In genomic region chr5:43305948-43306563, GRCh38 we compare ENCODE assay signal across 8 cellular contexts. TPM values are rescaled to one million over a fixed set of nuclear protein-coding genes. Genes with fewer than 3 reads are reported as not detected.
DNase-seq lines count a peak whose midpoint lies in the region; ATAC-seq, FAIRE-seq and TF ChIP-seq lines count a peak whose summit lies in the region.

No MANE protein-coding gene starts in this region.

- peaks cover 58% of the 10 kb centered on the region for H3K4me1 Mint-ChIP-seq in Calu3 (ENCODE audit: low read depth, unreplicated experiment)

- peak; percentile 72 for ATAC-seq in GM12878
- ATAC-seq in HG03045 (IDR thresholded peaks at IDR 0.05; ENCODE audit: unreplicated experiment), result no peak

- peak overlapping the region; percentile 99 for H3K4me3 Mint-ChIP-seq in Calu3 (ENCODE audit: low read depth, unreplicated experiment)

- TF ChIP-seq RAD21 in GM12878 (IDR thresholded peaks at IDR 0.05; ENCODE audit: insufficient read depth, low read depth, low read length), result peak; percentile 77

- H3K36me3 ChIP-seq in GM12878 (ENCODE audit: control insufficient read depth in 2 of 2, insufficient read depth in 2 of 2, low read length in 1 of 2), result peaks cover 1 to 11% of the 10 kb centered on the region in 2 experiments; a peak in 2 of 4 replicates
- H3K36me3 ChIP-seq in tibial artery, result no peaks in the 10 kb centered on the region

- H3K9ac ChIP-seq in GM12878 (ENCODE audit: control insufficient read depth, insufficient read depth, low read length), result no peak overlapping the region

- H3K27me3 ChIP-seq in HL-60 (ENCODE audit: insufficient read depth, poor library complexity, severe bottlenecking), result no peaks in the 10 kb centered on the region
- no peaks in the 10 kb centered on the region for H3K27me3 ChIP-seq in GM12878 (replicated peaks in 1 of 2; ENCODE audit: control insufficient read depth in 2 of 2, insufficient read depth in 2 of 2, low read length in 1 of 2)
- no peaks in the 10 kb centered on the region for H3K27me3 ChIP-seq in tibial artery

- no peak overlapping the region for H3K4me3 ChIP-seq in HL-60 (replicated peaks; ENCODE audit: insufficient read depth, low read length)
- H3K4me3 ChIP-seq in GM12878, result peak overlapping the region; percentile 27; the same call in 1 of the 2 replicates
- H3K4me3 ChIP-seq in tibial artery, result no peak overlapping the region

- peak overlapping the region; percentile 60 for H3K27ac Mint-ChIP-seq in Calu3 (ENCODE audit: unreplicated experiment)

- no peak for TF ChIP-seq EP300 in GM12878 (IDR thresholded peaks at IDR 0.05; ENCODE audit: borderline replicate concordance in 1 of 2, control insufficient read depth in 1 of 2, low read depth in 2 of 2, low read length in 2 of 2)

- peak overlapping the region; percentile 34; the same call in 1 of the 2 replicates for H3K4me2 ChIP-seq in GM12878 (ENCODE audit: control insufficient read depth, insufficient read depth)

- no peaks in the 10 kb centered on the region for H3K9me3 Mint-ChIP-seq in Calu3 (ENCODE audit: low read depth, unreplicated experiment)

- BruUV-seq in Calu3 (replicated peaks; lab: Mats Ljungman, UMichigan) (no TSS peak), GM12878 (replicated peaks; lab: Mats Ljungman, UMichigan) (no TSS peak)

- H3K36me3 Mint-ChIP-seq in Calu3 (ENCODE audit: insufficient read depth, unreplicated experiment), result peaks cover 98% of the 10 kb centered on the region

- H3K9me3 ChIP-seq in GM12878 (replicated peaks; ENCODE audit: control insufficient read depth, insufficient read depth, low read length) (no peaks in the 10 kb centered on the region), tibial artery (no peaks in the 10 kb centered on the region)

- CTCF ChIA-PET in Calu3 (lab: Charles Lee), result interaction anchor here (0.6 to 1.0 kb wide), 4 partner anchors 74 to 178 kb away, joined by 3 to 9 read pairs (median 4); partner anchors contain the start of gene TMEM267
- CTCF ChIA-PET in GM12878 (lab: Yijun Ruan, JAX), result interaction anchor here (0.7 to 3.7 kb wide), 26 partner anchors 7 to 203 kb away, joined by 3 to 29 read pairs (median 5); partner anchors contain the start of genes HMGCS1, TMEM267 and ZNF131

- H4K20me1 ChIP-seq in GM12878 (ENCODE audit: control insufficient read depth, insufficient read depth), result peaks cover 4% of the 10 kb centered on the region; the same call in 1 of the 2 replicates

- in situ Hi-C loops in GM12878 (cut with MboI), result no loop called here

- peaks cover 4% of the 10 kb centered on the region; the same call in 1 of the 2 replicates for H3K4me1 ChIP-seq in GM12878 (ENCODE audit: control insufficient read depth, insufficient read depth, low read length)
- peaks cover 0 to 38% (median 12%) of the 10 kb centered on the region in 4 donors for H3K4me1 ChIP-seq in tibial artery

- TF ChIP-seq CTCF in Calu3 (IDR thresholded peaks at IDR 0.05; ENCODE audit: unreplicated experiment) (peak; percentile 44), HL-60 (IDR thresholded peaks at IDR 0.05; ENCODE audit: insufficient read depth, low read length) (peak; percentile 39), GM12878 (IDR thresholded peaks at IDR 0.05 in 2 of 3, conservative IDR thresholded peaks at IDR 0.05 in 1 of 3; ENCODE audit: control insufficient read depth in 2 of 3, extremely low read depth in 1 of 3, insufficient read depth in 1 of 3, low read depth in 3 of 3, low read length in 3 of 3) (peak; percentile 56 to 69 (median 67)), tibial artery (IDR thresholded peaks at IDR 0.05) (peak; percentile 54)

- DNase-seq in Calu3 (no peak), GM19239 (ENCODE audit: insufficient read length, low spot score) (peak; percentile 10), HL-60 (ENCODE audit: low read depth in 1 of 2, low spot score in 1 of 2) (peak in 1 of 2 experiments; percentile 43), NOMO-1 treated with DMSO at 0.1 percent for 48 hours (lab: John Stamatoyannopoulos, UW; ENCODE audit: unreplicated experiment) (peak; percentile 89), GM12878 (ENCODE audit: low read depth, low spot score) (peak; percentile 30), kidney glomerular epithelial cell (lab: John Stamatoyannopoulos, UW) (peak; percentile 65), tibial artery (no peak)

- POLR2A ChIA-PET in GM12878 (lab: Charles Lee), result interaction anchor here (0.9 to 4.5 kb wide), 2 partner anchors 7 to 185 kb away, joined by 4 to 17 read pairs; partner anchors contain the start of gene HMGCS1

- RAD21 ChIA-PET in GM12878 (lab: Charles Lee; ENCODE audit: unreplicated experiment), result interaction anchor here (0.6 to 3.2 kb wide), 12 partner anchors 9 to 397 kb away, joined by 3 to 21 read pairs (median 4); partner anchors contain the start of genes TMEM267 and ZNF131

- peak; percentile 23 for FAIRE-seq in GM19239 (lab: Jason Lieb, UNC)
- FAIRE-seq in GM12878 (lab: Jason Lieb, UNC), result no peak

- SMC1A ChIA-PET in GM12878 (lab: Charles Lee; ENCODE audit: uncharacterized antibody, unreplicated experiment), result interaction anchor here (0.6 to 2.2 kb wide), 12 partner anchors 12 to 199 kb away, joined by 3 to 13 read pairs (median 4); partner anchors contain the start of genes TMEM267 and ZNF131

- H3K27me3 Mint-ChIP-seq in Calu3 (ENCODE audit: unreplicated experiment), result no peaks in the 10 kb centered on the region

- intact Hi-C loops in Calu3 (cut with micrococcal nuclease; ENCODE audit: unreplicated experiment), result loop anchor here (1.0 to 10.0 kb wide), 5 partner anchors 73 to 311 kb away; partner anchors contain the start of gene ZNF131
- intact Hi-C loops in GM12878 (cut with micrococcal nuclease; ENCODE audit: unreplicated experiment), result loop anchor here (1.0 to 10.0 kb wide), 3 partner anchors 79 to 401 kb away; no protein-coding TSS in a partner anchor
- intact Hi-C loops in tibial artery (cut with DNase I; ENCODE audit: low total_unique reads), result loop anchor here (5.0 kb wide), 1 partner anchor 199 kb away; no protein-coding TSS in a partner anchor

- H2AFZ ChIP-seq in GM12878 (ENCODE audit: control insufficient read depth, low read depth, low read length), result no peak overlapping the region

- H3K27ac ChIP-seq in HL-60 (replicated peaks), result no peak overlapping the region
- no peak overlapping the region for H3K27ac ChIP-seq in GM12878 (ENCODE audit: control insufficient read depth, insufficient read depth)
- peak overlapping the region in 1 of 2 donors; percentile 29 for H3K27ac ChIP-seq in tibial artery

- H3K79me2 ChIP-seq in GM12878 (ENCODE audit: control insufficient read depth, insufficient read depth, low read length), result peaks cover 98% of the 10 kb centered on the region

- TF ChIP-seq POLR2A in GM12878 (IDR thresholded peaks at IDR 0.05; ENCODE audit: low read depth, low read length), result no peak

- 0% methylated on average over 1 of the region's 1 CpG for WGBS in GM12878 (ENCODE audit: insufficient coverage, insufficient replicate concordance, low lambda C conversion rate, missing lambda C conversion rate)

TF ChIP-seq in GM12878, 131 proteins besides CTCF, POLR2A, EP300 and RAD21 (continues in another document):
- TF ChIP-seq, protein P1, sequence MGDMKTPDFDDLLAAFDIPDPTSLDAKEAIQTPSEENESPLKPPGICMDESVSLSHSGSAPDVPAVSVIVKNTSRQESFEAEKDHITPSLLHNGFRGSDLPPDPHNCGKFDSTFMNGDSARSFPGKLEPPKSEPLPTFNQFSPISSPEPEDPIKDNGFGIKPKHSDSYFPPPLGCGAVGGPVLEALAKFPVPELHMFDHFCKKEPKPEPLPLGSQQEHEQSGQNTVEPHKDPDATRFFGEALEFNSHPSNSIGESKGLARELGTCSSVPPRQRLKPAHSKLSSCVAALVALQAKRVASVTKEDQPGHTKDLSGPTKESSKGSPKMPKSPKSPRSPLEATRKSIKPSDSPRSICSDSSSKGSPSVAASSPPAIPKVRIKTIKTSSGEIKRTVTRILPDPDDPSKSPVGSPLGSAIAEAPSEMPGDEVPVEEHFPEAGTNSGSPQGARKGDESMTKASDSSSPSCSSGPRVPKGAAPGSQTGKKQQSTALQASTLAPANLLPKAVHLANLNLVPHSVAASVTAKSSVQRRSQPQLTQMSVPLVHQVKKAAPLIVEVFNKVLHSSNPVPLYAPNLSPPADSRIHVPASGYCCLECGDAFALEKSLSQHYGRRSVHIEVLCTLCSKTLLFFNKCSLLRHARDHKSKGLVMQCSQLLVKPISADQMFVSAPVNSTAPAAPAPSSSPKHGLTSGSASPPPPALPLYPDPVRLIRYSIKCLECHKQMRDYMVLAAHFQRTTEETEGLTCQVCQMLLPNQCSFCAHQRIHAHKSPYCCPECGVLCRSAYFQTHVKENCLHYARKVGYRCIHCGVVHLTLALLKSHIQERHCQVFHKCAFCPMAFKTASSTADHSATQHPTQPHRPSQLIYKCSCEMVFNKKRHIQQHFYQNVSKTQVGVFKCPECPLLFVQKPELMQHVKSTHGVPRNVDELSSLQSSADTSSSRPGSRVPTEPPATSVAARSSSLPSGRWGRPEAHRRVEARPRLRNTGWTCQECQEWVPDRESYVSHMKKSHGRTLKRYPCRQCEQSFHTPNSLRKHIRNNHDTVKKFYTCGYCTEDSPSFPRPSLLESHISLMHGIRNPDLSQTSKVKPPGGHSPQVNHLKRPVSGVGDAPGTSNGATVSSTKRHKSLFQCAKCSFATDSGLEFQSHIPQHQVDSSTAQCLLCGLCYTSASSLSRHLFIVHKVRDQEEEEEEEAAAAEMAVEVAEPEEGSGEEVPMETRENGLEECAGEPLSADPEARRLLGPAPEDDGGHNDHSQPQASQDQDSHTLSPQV (IDR thresholded peaks at IDR 0.05), result 0 out of 2 replicates have a peak, but pooled peaks have one; percentile 55
- TF ChIP-seq SMC3 (IDR thresholded peaks at IDR 0.05; ENCODE audit: borderline replicate concordance, low read length), result peak; percentile 81; the same call in 1 of the 2 replicates

RNA-seq across cellular contexts. Expression of gene HMGCS1, which starts 7.2 kb away (rescaled TPM):
- 249 and 263 TPM in 2 replicates for total RNA-seq in Calu3 (2022)
- total RNA-seq in GM12878 (2013; cell fraction: nucleolus; rRNA removed), result 281 and 289 TPM in 2 replicates
- 62.5 and 76.2 TPM in 2 replicates for total RNA-seq in GM12878 (2014; rRNA removed)
- total RNA-seq in GM12878 (2014; rRNA removed; fragmentation: Illumina TruSeq; extraction: Trizol), result 123 and 137 TPM in 2 replicates
- 131 and 142 TPM in 2 replicates for total RNA-seq in GM12878 (2021)
- 24.3 TPM for polyA plus RNA-seq in GM12878 (2011; ENCODE audit: low read depth)
- 193 and 302 TPM in 2 replicates for polyA plus RNA-seq in GM12878 (2011; rRNA removed)
- polyA plus RNA-seq in GM12878 (2011; cell fraction: cytosol; rRNA removed), result 64.6 and 75.4 TPM in 2 replicates
- polyA plus RNA-seq in GM12878 (2011; cell fraction: nucleus; rRNA removed), result 182 and 213 TPM in 2 replicates
- polyA plus RNA-seq in GM12878 (2012), result 38.9 and 82.7 TPM in 2 replicates
- 185 and 250 TPM in 2 replicates for polyA plus RNA-seq in GM12878 (2014; fragmentation: Illumina TruSeq; extraction: Trizol)
- polyA plus RNA-seq in GM12878 (2014; fragmentation: Nextera tagmentation; extraction: Ambion mirVana), result 10 to 100 TPM; 74.9 to 94.1 TPM
- polyA plus RNA-seq in GM12878 (2014; rRNA removed), result 103 and 140 TPM in 2 replicates
- 10 to 100 TPM; 24.0 to 26.8 TPM for polyA plus RNA-seq in GM12878 (2016; fragmentation: Nextera tagmentation; extraction: Ambion mirVana)
- 159 and 212 TPM in 2 replicates for polyA minus RNA-seq in GM12878 (2011; rRNA and poly(A)+ RNA removed)
- polyA minus RNA-seq in GM12878 (2011; cell fraction: cytosol; rRNA and poly(A)+ RNA removed), result 62.0 and 67.2 TPM in 2 replicates
- 134 and 186 TPM in 2 replicates for polyA minus RNA-seq in GM12878 (2011; cell fraction: nucleus; rRNA and poly(A)+ RNA removed)

Comparison
In these comparisons a context has a peak if more than half of its experiments do, and no peak if none do; other contexts are left out.
1. DNase-seq: peak in GM19239 (single experiment), NOMO-1 treated with DMSO at 0.1 percent for 48 hours (single experiment), GM12878 (single experiment) and kidney glomerular epithelial cell (single experiment); none in Calu3 (single experiment) and tibial artery (0 of 2).
2. Peak in every context shown above with its lines, with median percentiles within 50 percentile points of each other: CTCF ChIP-seq.